Comparison of ENCODE assay signal across 19 cellular contexts in the genomic region with DNA sequence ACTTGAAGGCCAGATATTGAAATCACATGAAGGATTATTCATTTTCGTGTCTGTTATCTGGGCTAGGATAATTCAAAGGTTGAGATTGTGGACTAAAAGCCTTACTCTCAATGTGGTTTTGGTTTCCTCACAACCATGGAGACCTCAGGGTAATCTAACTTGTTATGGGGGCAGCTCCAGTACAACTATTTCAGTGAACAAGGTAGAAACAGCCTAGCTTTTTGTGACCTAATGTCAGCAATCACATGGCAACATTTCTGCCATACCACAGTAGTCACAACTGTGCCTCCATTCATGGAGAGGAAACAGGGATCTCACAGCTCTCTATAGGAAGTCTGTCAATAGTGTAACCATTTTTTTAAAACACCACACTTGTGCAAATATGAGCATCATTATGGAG.
DNase-seq lines count a peak whose midpoint lies in the region; ATAC-seq and TF ChIP-seq lines count a peak whose summit lies in the region.
"Had no signal": no experiment of that assay in that cellular context is flagged by ENCODE, and none has a peak within 500 bp of the region (broad histone marks: within the 10 kb centered on the region; RNA-seq: fewer than 3 reads in every experiment).

No MANE protein-coding gene starts in this region.

- H3K27me3 ChIP-seq in osteoblast (ENCODE audit: insufficient read depth, low read length) = no peaks in the 10 kb centered on the region

- H3K27me3 Mint-ChIP-seq in type B pancreatic cell = peaks cover 3% of the 10 kb centered on the region
- H3K27me3 Mint-ChIP-seq: CD4-positive, alpha-beta memory T cell had no signal

- ATAC-seq in HG03175 (IDR thresholded peaks at IDR 0.05; ENCODE audit: unreplicated experiment) = no peak
- ATAC-seq in left colon = no peak
- no peak for ATAC-seq in HG02885 (IDR thresholded peaks at IDR 0.05; ENCODE audit: poor library complexity, unreplicated experiment)
- ATAC-seq: GM12878 had no signal

- H3K4me2 ChIP-seq in osteoblast (ENCODE audit: insufficient read depth, low read length) = no peak overlapping the region

- in situ Hi-C loops in SK-MEL-5 (cut with HindIII; ENCODE audit: low pct_unique_long_range_greater_than_20kb, low sequenced_read_pairs) = no loop called here

- peaks cover 11% of the 10 kb centered on the region for H3K9me3 Mint-ChIP-seq in type B pancreatic cell

- no peak overlapping the region for H3K27ac ChIP-seq in osteoblast (ENCODE audit: low read depth, low read length)
- H3K27ac ChIP-seq: GM23248 had no signal

- H3K4me3 Mint-ChIP-seq in type B pancreatic cell = no peak overlapping the region
- H3K4me3 Mint-ChIP-seq: CD4-positive, alpha-beta memory T cell had no signal

- intact Hi-C loops in left colon (cut with DNase I, micrococcal nuclease) = no loop called here

- H3K9me3 ChIP-seq in osteoblast (ENCODE audit: low read depth, low read length) = no peaks in the 10 kb centered on the region
- H3K9me3 ChIP-seq: Caco-2 had no signal

- peaks cover 7% of the 10 kb centered on the region for H3K4me1 Mint-ChIP-seq in type B pancreatic cell (ENCODE audit: unreplicated experiment)
- H3K4me1 Mint-ChIP-seq: CD4-positive, alpha-beta memory T cell had no signal

- peaks cover 4% of the 10 kb centered on the region for H3K36me3 Mint-ChIP-seq in type B pancreatic cell
- H3K36me3 Mint-ChIP-seq: CD4-positive, alpha-beta memory T cell had no signal

- H4K20me1 ChIP-seq in osteoblast (ENCODE audit: insufficient read depth, low read length) = no peaks in the 10 kb centered on the region

- TF ChIP-seq CTCF in osteoblast (IDR thresholded peaks at IDR 0.05; ENCODE audit: extremely low read depth, low read depth, low read length) (no peak), type B pancreatic cell (conservative IDR thresholded peaks at IDR 0.05) (no peak)

- no peaks in the 10 kb centered on the region for H3K79me2 ChIP-seq in osteoblast (ENCODE audit: insufficient read depth, low read length)

- no peaks in the 10 kb centered on the region for H3K4me1 ChIP-seq in osteoblast (ENCODE audit: insufficient read depth, low read length)

- DNase-seq in SK-MEL-5 (ENCODE audit: low read depth, low spot score) (peak; percentile 86), foreskin melanocyte (peak; percentile 94), osteoblast (ENCODE audit: insufficient read length, low spot score, missing footprints) (peak; percentile 23), type B pancreatic cell (ENCODE audit: extremely low spot score, unreplicated experiment) (no peak), NCI-H2081 treated with DMSO at 0.1 percent for 48 hours (lab: John Stamatoyannopoulos, UW) (no peak), left colon (no peak)
- DNase-seq: C1 segment of cervical spinal cord; Caco-2; CD4-positive, alpha-beta memory T cell; DMS 273 treated with DMSO at 0.1 percent for 48 hours; DMS79; EL; GDM1; GM23248; H7; HCEC 1CT had no signal

- H3K36me3 ChIP-seq in osteoblast (ENCODE audit: insufficient read depth, low read length) = no peaks in the 10 kb centered on the region

- H2AFZ ChIP-seq in osteoblast (ENCODE audit: low read length) = no peak overlapping the region
- H2AFZ ChIP-seq: GM23248 had no signal

- peak overlapping the region; percentile 70 for H3K27ac Mint-ChIP-seq in type B pancreatic cell
- H3K27ac Mint-ChIP-seq: CD4-positive, alpha-beta memory T cell had no signal

- H3K4me3 ChIP-seq in osteoblast (ENCODE audit: insufficient read depth, low read length) = no peak overlapping the region
- H3K4me3 ChIP-seq: GM12878, GM23248 had no signal

Comparison
In these comparisons a context has a peak if more than half of its experiments do, and no peak if none do; other contexts are left out.
1. DNase-seq: peak in SK-MEL-5 (single experiment), foreskin melanocyte (single experiment) and osteoblast (single experiment); none in type B pancreatic cell (single experiment), NCI-H2081 treated with DMSO at 0.1 percent for 48 hours (single experiment) and left colon (0 of 2).